In genomic region chr1:59296358-59297256, GRCh38 we compare ENCODE assay signal across 7 cellular contexts.
A peak's percentile ranks its signal among the peaks of the same experiment; 100 is the strongest.
DNase-seq lines count a peak whose midpoint lies in the region; ATAC-seq and TF ChIP-seq lines count a peak whose summit lies in the region.

TSS of gene FGGY (plus strand) at chr1:59297094. CDS start at chr1:59321550, 24,456 bp downstream.

- TF ChIP-seq CTCF in astrocyte of the spinal cord (IDR thresholded peaks at IDR 0.05; ENCODE audit: low read depth, low read length) (no peak), retinal pigment epithelial cell (conservative IDR thresholded peaks at IDR 0.05; ENCODE audit: low read depth, low read length) (no peak)

- in situ Hi-C loops in astrocyte of the spinal cord (cut with HindIII; ENCODE audit: low sequenced_read_pairs), result no loop called here

- H3K4me3 ChIP-seq in astrocyte of the spinal cord (ENCODE audit: low read depth, low read length), result peak within 1 kb of the TSS; percentile 57
- H3K4me3 ChIP-seq in retinal pigment epithelial cell (ENCODE audit: low read length), result peak within 1 kb of the TSS; percentile 64

- DNase-seq in NCI-H2081 treated with DMSO at 0.1 percent for 48 hours (lab: John Stamatoyannopoulos, UW) (peak; percentile 91), T1000 (lab: John Stamatoyannopoulos, UW) (peak; percentile 96), astrocyte of the spinal cord (ENCODE audit: low read depth, low spot score) (peak; percentile 99), hippocampal formation (lab: John Stamatoyannopoulos, UW) (peak; percentile 85 to 97), retinal pigment epithelial cell (ENCODE audit: low read depth) (peak; percentile 96)

- peak; percentile 93 for ATAC-seq in GM18511 (IDR thresholded peaks at IDR 0.05; ENCODE audit: unreplicated experiment)
- peak; percentile 92 for ATAC-seq in HG03025 (IDR thresholded peaks at IDR 0.05; ENCODE audit: low FRiP score, unreplicated experiment)

Comparison
In these comparisons a context has a peak if more than half of its experiments do, and no peak if none do; other contexts are left out.
1. Peak in every context shown above with its lines: DNase-seq, ATAC-seq and H3K4me3 ChIP-seq.